ENCODE assay signal across 8 cellular contexts in genomic region chr7:27739914-27740448, GRCh38. TPM values are rescaled to one million over a fixed set of nuclear protein-coding genes. Genes with fewer than 3 reads are reported as not detected.
DNase-seq lines count a peak whose midpoint lies in the region; ATAC-seq and TF ChIP-seq lines count a peak whose summit lies in the region.

TSS of gene TAX1BP1 (plus strand) at chr7:27740162. CDS start at chr7:27748525, 8,363 bp downstream.

- no peaks in the 10 kb centered on the region for H3K27me3 ChIP-seq in right cardiac atrium (ENCODE audit: control insufficient read depth, insufficient read depth)
- H3K27me3 ChIP-seq in vagina, result no peaks in the 10 kb centered on the region

- intact Hi-C loops in T-helper 2 cell treated with Interferon-gamma antibody and Interleukin-4, amounts not matched to agents 100 ng/mL and 5 ng/mL, for 36 hours (cut with micrococcal nuclease), result loop anchor here (1.0 to 5.0 kb wide), 4 partner anchors 77 to 1878 kb away; partner anchors contain the start of genes CBX3 and HNRNPA2B1
- intact Hi-C loops in right cardiac atrium (cut with DNase I), result loop anchor here in 1 of 4 donors (5.0 kb wide), 1 partner anchor 78 kb away; the partner anchor contains the start of gene HIBADH
- intact Hi-C loops in vagina (cut with DNase I), result no loop called here

- TF ChIP-seq POLR2A in vagina (IDR thresholded peaks at IDR 0.05), result peak in 1 of 2 donors; percentile 99

- WGBS in right cardiac atrium, result under 1% methylated on average over 41 of the region's 41 CpGs

- H3K4me1 ChIP-seq in right cardiac atrium (ENCODE audit: control insufficient read depth, insufficient read depth, low read length) (peaks cover 2% of the 10 kb centered on the region), vagina (peaks cover 39% of the 10 kb centered on the region)

- no peaks in the 10 kb centered on the region for H3K36me3 ChIP-seq in vagina

- ATAC-seq in GM18499 (IDR thresholded peaks at IDR 0.05; ENCODE audit: insufficient read depth, unreplicated experiment) (peak; percentile 72), HG02943 (IDR thresholded peaks at IDR 0.05; ENCODE audit: low read depth, unreplicated experiment) (peak; percentile 95), right cardiac atrium (peak; percentile 100)

- no peak for TF ChIP-seq CTCF in vagina (IDR thresholded peaks at IDR 0.05)

- no peaks in the 10 kb centered on the region for H3K9me3 ChIP-seq in right cardiac atrium (ENCODE audit: control insufficient read depth, low read length)
- no peaks in the 10 kb centered on the region for H3K9me3 ChIP-seq in vagina

- H3K27ac ChIP-seq in right cardiac atrium (ENCODE audit: low read length) (peak within 1 kb of the TSS; percentile 98), vagina (peak within 1 kb of the TSS; percentile 99)

- peak; percentile 69 for DNase-seq in NCI-H187 treated with DMSO at 0.1 percent for 48 hours (lab: John Stamatoyannopoulos, UW)
- DNase-seq in anterior cingulate cortex (lab: John Stamatoyannopoulos, UW), result peak; percentile 57 to 96 (median 93)
- peak; percentile 95 to 98 (median 98) for DNase-seq in right cardiac atrium
- DNase-seq in putamen (ENCODE audit: low spot score), result peak; percentile 96
- peak; percentile 96 to 97 for DNase-seq in vagina (ENCODE audit: extremely low spot score in 2 of 2)

- H3K4me3 ChIP-seq in right cardiac atrium (ENCODE audit: low read length) (peak within 1 kb of the TSS; percentile 87), vagina (peak within 1 kb of the TSS; percentile 76 to 97)

RNA-seq across cellular contexts. Expression of gene TAX1BP1, which starts in this region (rescaled TPM):
- total RNA-seq in T-helper 2 cell treated with Interferon-gamma antibody and Interleukin-4, amounts not matched to agents 100 ng/mL and 5 ng/mL, for 36 hours, result 57.2 and 57.6 TPM in 2 replicates
- total RNA-seq in right cardiac atrium (100 to 1,000 TPM; 120 to 140 (median 137) TPM), vagina (83.2 TPM)
- 106 TPM for polyA plus RNA-seq in right cardiac atrium

Comparison
In these comparisons a context has a peak if more than half of its experiments do, and no peak if none do; other contexts are left out.
1. Peak in every context shown above with its lines: DNase-seq, ATAC-seq, H3K4me3 ChIP-seq and H3K27ac ChIP-seq.